16 cellular contexts compared by ENCODE assay signal in the genomic region with DNA sequence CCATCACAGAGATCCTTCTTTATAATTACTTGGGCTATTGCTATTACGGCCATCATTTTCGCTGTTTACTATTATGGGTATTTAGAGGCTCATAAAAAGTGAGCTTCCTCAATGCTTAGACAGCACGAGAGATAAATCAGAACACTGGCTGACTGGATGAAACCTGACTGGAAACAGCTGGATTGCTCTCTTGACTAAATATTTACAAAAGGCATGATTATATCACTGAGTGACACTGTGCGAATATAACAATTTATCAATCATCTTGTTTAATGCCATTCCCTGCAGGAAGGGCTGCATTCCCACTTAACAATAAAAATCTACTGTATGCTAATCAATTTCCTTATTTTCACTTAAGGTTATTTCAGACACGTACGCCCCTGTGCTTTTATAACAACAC.
DNase-seq lines count a peak whose midpoint lies in the region; ATAC-seq and TF ChIP-seq lines count a peak whose summit lies in the region.
"Had no signal": no experiment of that assay in that cellular context is flagged by ENCODE, and none has a peak within 500 bp of the region (broad histone marks: within the 10 kb centered on the region; RNA-seq: fewer than 3 reads in every experiment).

No MANE protein-coding gene starts in this region.

- TF ChIP-seq CTCF in mucosa of descending colon (IDR thresholded peaks at IDR 0.05) = no peak

- no peaks in the 10 kb centered on the region for H3K9me3 ChIP-seq in mucosa of descending colon
- H3K9me3 ChIP-seq: A549 had no signal

- no peak overlapping the region for H3K4me3 ChIP-seq in mucosa of descending colon
- H3K4me3 ChIP-seq: A549; BLaER1 treated with 17β-estradiol and CSF1 and Interleukin-3, amounts not matched to agents 10 nM and 100 nM; SK-N-MC had no signal

- H3K36me3 ChIP-seq in mucosa of descending colon (ENCODE audit: low read depth) = no peaks in the 10 kb centered on the region
- H3K36me3 ChIP-seq: BLaER1 treated with 17β-estradiol and CSF1 and Interleukin-3, amounts not matched to agents 10 nM and 100 nM had no signal

- intact Hi-C loops in mucosa of descending colon (cut with DNase I, micrococcal nuclease) = no loop called here

- ATAC-seq in mucosa of descending colon = peak; percentile 30
- ATAC-seq in HG02981 (IDR thresholded peaks at IDR 0.05; ENCODE audit: unreplicated experiment) = no peak
- ATAC-seq: A549 had no signal

- DNase-seq in COLO668 (lab: John Stamatoyannopoulos, UW; ENCODE audit: unreplicated experiment) = peak; percentile 8
- DNase-seq in NCI-H1417 (lab: John Stamatoyannopoulos, UW) = peak in 2 of 3 experiments; percentile 40 to 83
- DNase-seq in NCI-H774 (lab: John Stamatoyannopoulos, UW) = peak; percentile 1
- peak in 1 of 3 donors; percentile 9 for DNase-seq in mucosa of descending colon
- no peak for DNase-seq in NCI-H187 treated with DMSO at 0.1 percent for 48 hours (lab: John Stamatoyannopoulos, UW)
- no peak for DNase-seq in AG20443 (ENCODE audit: low spot score)
- DNase-seq: CD8-positive, alpha-beta memory T cell; DMS79 treated with DMSO at 0.1 percent for 48 hours; NCI-H1436; NCI-H2227 treated with DMSO at 0.1 percent for 48 hours; NCI-H524 treated with DMSO at 0.1 percent for 48 hours; OCI-M1 had no signal

- no peaks in the 10 kb centered on the region for H3K4me1 ChIP-seq in mucosa of descending colon (ENCODE audit: low read depth)
- H3K4me1 ChIP-seq: A549 had no signal

Comparison
In these comparisons a context has a peak if more than half of its experiments do, and no peak if none do; other contexts are left out.
1. DNase-seq: peak in COLO668 (single experiment), NCI-H1417 (2 of 3) and NCI-H774 (single experiment); none in NCI-H187 treated with DMSO at 0.1 percent for 48 hours (single experiment) and AG20443 (single experiment).